ENCODE assay signal across 11 cellular contexts in genomic region chr1:19438552-19439196, GRCh38. TPM values are rescaled to one million over a fixed set of nuclear protein-coding genes. Genes with fewer than 3 reads are reported as not detected.
DNase-seq lines count a peak whose midpoint lies in the region; ATAC-seq and TF ChIP-seq lines count a peak whose summit lies in the region.
"Had no signal": no experiment of that assay in that cellular context is flagged by ENCODE, and none has a peak within 500 bp of the region (broad histone marks: within the 10 kb centered on the region; RNA-seq: fewer than 3 reads in every experiment).

No MANE protein-coding gene starts in this region.

- H3K36me3 ChIP-seq in muscle layer of colon (ENCODE audit: insufficient read depth, low read length) (no peaks in the 10 kb centered on the region), tibial artery (no peaks in the 10 kb centered on the region)

- no peaks in the 10 kb centered on the region for H3K9me3 ChIP-seq in muscle layer of colon (ENCODE audit: low read length)
- H3K9me3 ChIP-seq in tibial artery = no peaks in the 10 kb centered on the region

- H3K4me1 Mint-ChIP-seq in activated T-cell treated with anti-CD3 and anti-CD28 coated beads, Interleukin-2, amount 50 U/mL, for 72 hours (ENCODE audit: low read depth) = peaks cover 92% of the 10 kb centered on the region

- H3K4me1 ChIP-seq in muscle layer of colon (ENCODE audit: insufficient read depth, low read length) (peaks cover 98% of the 10 kb centered on the region), tibial artery (peaks cover 6 to 100% (median 94%) of the 10 kb centered on the region in 4 donors)

- peak overlapping the region; percentile 88 for H3K27ac ChIP-seq in cingulate gyrus (ENCODE audit: low read depth, low read length)
- H3K27ac ChIP-seq in muscle layer of colon (ENCODE audit: low read depth, low read length) = peak overlapping the region; percentile 93
- peak overlapping the region; percentile 89 to 90 for H3K27ac ChIP-seq in tibial artery

- peak overlapping the region; percentile 12 for H3K9ac ChIP-seq in muscle layer of colon (ENCODE audit: low read length)

- peaks cover 0 to 4% of the 10 kb centered on the region in 2 donors for H3K36me3 Mint-ChIP-seq in activated T-cell treated with anti-CD3 and anti-CD28 coated beads, Interleukin-2, amount 50 U/mL, for 72 hours (ENCODE audit: insufficient read depth in 2 of 2)

- DNase-seq in activated T-cell treated with anti-CD3 and anti-CD28 coated beads, Interleukin-2, amount 50 U/mL, for 72 hours = no peak
- DNase-seq in activated T-cell treated with anti-CD3 and anti-CD28 coated beads, Interleukin-2, amount 50 U/mL, for 1 hour = no peak
- DNase-seq in tibial artery = no peak
- DNase-seq in COLO829 (ENCODE audit: low spot score) = no peak
- DNase-seq: activated CD4-positive, alpha-beta T cell treated with anti-CD3 and anti-CD28 coated beads, Interleukin-2, amount 50 U/mL, for 1 hour; cerebellar nuclear complex; PC-3 had no signal

- H3K27ac Mint-ChIP-seq in activated T-cell treated with anti-CD3 and anti-CD28 coated beads, Interleukin-2, amount 50 U/mL, for 72 hours = peak overlapping the region; percentile 48

- no peak for ATAC-seq in activated T-cell treated with anti-CD3 and anti-CD28 coated beads, Interleukin-2, amount 50 U/mL, for 72 hours (replicated peaks in 1 of 2)
- ATAC-seq in HG02970 (IDR thresholded peaks at IDR 0.05; ENCODE audit: low FRiP score, unreplicated experiment) (no peak), HG03045 (IDR thresholded peaks at IDR 0.05; ENCODE audit: unreplicated experiment) (no peak)
- ATAC-seq: PC-3 had no signal

- no peaks in the 10 kb centered on the region for H3K9me3 Mint-ChIP-seq in activated T-cell treated with anti-CD3 and anti-CD28 coated beads, Interleukin-2, amount 50 U/mL, for 72 hours

- H3K27me3 ChIP-seq in muscle layer of colon (ENCODE audit: control insufficient read depth in 1 of 2, insufficient read depth in 2 of 2, low read length in 2 of 2) = no peaks in the 10 kb centered on the region
- no peaks in the 10 kb centered on the region for H3K27me3 ChIP-seq in tibial artery

- peak overlapping the region in 1 of 2 donors; percentile 2 for H3K4me3 ChIP-seq in muscle layer of colon (ENCODE audit: low read depth in 1 of 2, low read length in 2 of 2)
- H3K4me3 ChIP-seq in tibial artery = no peak overlapping the region

- no peak for TF ChIP-seq CTCF in tibial artery (IDR thresholded peaks at IDR 0.05)

- intact Hi-C loops in tibial artery (cut with DNase I; ENCODE audit: low total_unique reads) = no loop called here

- no peak overlapping the region for H3K4me3 Mint-ChIP-seq in activated T-cell treated with anti-CD3 and anti-CD28 coated beads, Interleukin-2, amount 50 U/mL, for 72 hours

- H3K27me3 Mint-ChIP-seq in activated T-cell treated with anti-CD3 and anti-CD28 coated beads, Interleukin-2, amount 50 U/mL, for 72 hours (ENCODE audit: low read depth) = no peaks in the 10 kb centered on the region

RNA-seq across cellular contexts. Expression of gene CAPZB, which starts 46.7 kb away (rescaled TPM):
- total RNA-seq in activated T-cell treated with anti-CD3 and anti-CD28 coated beads, Interleukin-2, amount 50 U/mL, for 72 hours = 100 to 1,000 TPM; 336 to 373 TPM
